Comparison of ENCODE assay signal across 8 cellular contexts in genomic region chr17:63478814-63479494, GRCh38. TPM values are rescaled to one million over a fixed set of nuclear protein-coding genes. Genes with fewer than 3 reads are reported as not detected.
DNase-seq lines count a peak whose midpoint lies in the region; ATAC-seq and TF ChIP-seq lines count a peak whose summit lies in the region.

No MANE protein-coding gene starts in this region.

- DNase-seq in GM10266 (ENCODE audit: extremely low spot score): peak; percentile 93
- DNase-seq in NCI-H2196 (lab: John Stamatoyannopoulos, UW; ENCODE audit: unreplicated experiment): peak; percentile 57
- peak; percentile 21 for DNase-seq in cerebellum (ENCODE audit: low spot score)
- DNase-seq in left colon: peak; percentile 85 to 89
- DNase-seq in stimulated activated CD4-positive, alpha-beta T cell treated with anti-CD3 and anti-CD28 coated beads, Interleukin-2, amount 100 ng/mL, for 4 hours (ENCODE audit: low read depth): peak; percentile 59

- intact Hi-C loops in left colon (cut with DNase I, micrococcal nuclease): loop anchor here in 1 of 2 donors (5.0 kb wide), 2 partner anchors 52 to 73 kb away; partner anchors contain the start of gene DCAF7

- ATAC-seq in HG02759 (IDR thresholded peaks at IDR 0.05; ENCODE audit: unreplicated experiment): peak; percentile 69
- ATAC-seq in activated CD4-positive, CD25-positive, alpha-beta regulatory T cell treated with anti-CD3 and anti-CD28 coated beads, Interleukin-2, amount 50 U/mL, for 24 hours: peak; percentile 79 to 81
- ATAC-seq in left colon: peak; percentile 75
- no peak for ATAC-seq in HG03565 (IDR thresholded peaks at IDR 0.05; ENCODE audit: unreplicated experiment)

- TF ChIP-seq CTCF in GM10266 (IDR thresholded peaks at IDR 0.05; ENCODE audit: control insufficient read depth, insufficient read depth, low read depth, missing control alignments): peak; percentile 88

RNA-seq across cellular contexts. Expression of gene ACE, which starts 2.1 kb away (rescaled TPM):
- 7.3 TPM for total RNA-seq in cerebellum
- total RNA-seq in left colon: 10 to 100 TPM; 27.7 to 31.9 TPM

RNA-seq across cellular contexts. Expression of gene CYB561, which starts 32.8 kb away (rescaled TPM):
- total RNA-seq in cerebellum (19.0 TPM), left colon (10 to 100 TPM; 59.6 to 66.6 TPM)

RNA-seq across cellular contexts. Expression of gene KCNH6, which starts 44.2 kb away (rescaled TPM):
- total RNA-seq in cerebellum: 0.27 TPM
- total RNA-seq in left colon: 1 to 10 TPM in 1 of 2 donors, under 1 TPM in 1; 0.58 to 1.1 TPM

Comparison
In these comparisons a context has a peak if more than half of its experiments do, and no peak if none do; other contexts are left out.
1. DNase-seq: peak in every context shown above with its lines; median percentile 93 in GM10266; 87 in left colon; 59 in stimulated activated CD4-positive, alpha-beta T cell treated with anti-CD3 and anti-CD28 coated beads, Interleukin-2, amount 100 ng/mL, for 4 hours; 57 in NCI-H2196; 21 in cerebellum.